In the genomic region with DNA sequence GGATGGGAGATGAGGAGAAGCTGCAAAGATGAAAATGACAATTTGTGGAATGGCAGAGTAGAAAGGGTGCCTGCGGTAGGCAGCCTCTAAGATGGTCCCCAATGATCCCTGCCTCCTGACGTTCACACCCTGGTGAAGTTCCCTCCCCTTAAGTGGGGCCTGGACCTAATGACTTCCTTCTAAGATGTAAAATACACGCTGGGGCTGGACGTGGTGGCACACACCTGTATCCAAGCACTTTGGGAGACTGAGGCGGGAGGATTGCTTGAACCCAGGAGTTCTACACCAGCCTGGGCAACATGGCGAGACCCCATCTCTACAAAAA, we compare ENCODE assay signal across 18 cellular contexts.
"Had no signal": no experiment of that assay in that cellular context is flagged by ENCODE, and none has a peak within 500 bp of the region (broad histone marks: within the 10 kb centered on the region; RNA-seq: fewer than 3 reads in every experiment).

No MANE protein-coding gene starts in this region.

- H3K27me3 ChIP-seq: body of pancreas had no signal

- H3K27ac ChIP-seq: coronary artery, tibial artery had no signal

- H3K4me1 ChIP-seq: body of pancreas, tibial artery had no signal

- H3K36me3 ChIP-seq: tibial artery had no signal

- H3K4me3 ChIP-seq: body of pancreas, lung had no signal

- DNase-seq: activated CD4-positive, alpha-beta T cell treated with anti-CD3 and anti-CD28 coated beads for 4 hours; activated CD8-positive, alpha-beta memory T cell treated with anti-CD3 and anti-CD28 coated beads, Interleukin-2, amount 50 U/mL, for 4 hours; activated CD8-positive, alpha-beta T cell treated with anti-CD3 and anti-CD28 coated beads, Interleukin-2, amount 10 ng/mL, durations not matched to agents 7 days and 5 days; activated effector memory CD4-positive, alpha-beta T cell treated with anti-CD3 and anti-CD28 coated beads, Interleukin-2, amount 50 U/mL, for 16 hours; activated T-cell treated with anti-CD3 and anti-CD28 coated beads, Interleukin-2, amount 50 U/mL, for 48 hours; amygdala; effector CD8-positive, alpha-beta T cell; head of caudate nucleus; kidney glomerular epithelial cell; midbrain; natural killer cell; stimulated activated CD4-positive, alpha-beta T cell treated with anti-CD3 and anti-CD28 coated beads, Interleukin-4, amount 100 ng/mL, for 24 hours; stimulated activated naive CD4-positive, alpha-beta T cell; tibial artery had no signal

- ATAC-seq: activated CD8-positive, alpha-beta T cell treated with anti-CD3 and anti-CD28 coated beads, Interleukin-2, amount 10 ng/mL, durations not matched to agents 7 days and 5 days; natural killer cell; WTC11 had no signal

- H3K9me3 ChIP-seq: body of pancreas, tibial artery had no signal
